Comparison of ENCODE assay signal across 22 cellular contexts in genomic region chr2:170292415-170292814, GRCh38.
"Had no signal": no experiment of that assay in that cellular context is flagged by ENCODE, and none has a peak within 500 bp of the region (broad histone marks: within the 10 kb centered on the region; RNA-seq: fewer than 3 reads in every experiment).

No MANE protein-coding gene starts in this region.

- H3K27me3 Mint-ChIP-seq: brain had no signal

- H2AFZ ChIP-seq: PC-9 had no signal

- FAIRE-seq: astrocyte had no signal

- H3K4me2 ChIP-seq: PC-9 had no signal

- H3K4me1 Mint-ChIP-seq: central memory CD8-positive, alpha-beta T cell; T-helper 17 cell had no signal

- H3K4me3 ChIP-seq: PC-9 had no signal

- H3K27ac ChIP-seq: PC-9 had no signal

- DNase-seq: activated CD4-positive, CD25-positive, alpha-beta regulatory T cell; activated CD8-positive, alpha-beta memory T cell treated with anti-CD3 and anti-CD28 coated beads, Interleukin-2, amount 50 U/mL, for 48 hours; activated CD8-positive, alpha-beta T cell treated with anti-CD3 and anti-CD28 coated beads, Interleukin-2, amount 10 ng/mL, durations not matched to agents 7 days and 5 days; activated effector memory CD4-positive, alpha-beta T cell treated with anti-CD3 and anti-CD28 coated beads, Interleukin-2, amount 50 U/mL, for 16 hours; activated naive CD4-positive, alpha-beta T cell treated with anti-CD3 and anti-CD28 coated beads for 36 hours; activated T-cell treated with anti-CD3 and anti-CD28 coated beads, Interleukin-2, amount 50 U/mL, for 1 hour; amygdala; MM.1S; NCI-H1105; NCI-H1436 treated with DMSO at 0.1 percent for 48 hours; NCI-H187; NCI-H2081; NCI-H446; NCI-H524; PC-9; SIG-M5; T-helper 17 cell; T-helper 9 cell had no signal

- ATAC-seq: activated CD8-positive, alpha-beta T cell treated with anti-CD3 and anti-CD28 coated beads, Interleukin-2, amount 10 ng/mL, durations not matched to agents 7 days and 5 days; T-helper 17 cell had no signal

- H3K4me3 Mint-ChIP-seq: activated CD8-positive, alpha-beta T cell treated with anti-CD3 and anti-CD28 coated beads, Interleukin-2, amount 10 ng/mL, durations not matched to agents 7 days and 5 days; activated naive CD4-positive, alpha-beta T cell treated with anti-CD3 and anti-CD28 coated beads for 36 hours; activated naive CD8-positive, alpha-beta T cell; brain; central memory CD8-positive, alpha-beta T cell; T-helper 17 cell had no signal

- H3K27ac Mint-ChIP-seq: activated CD8-positive, alpha-beta T cell treated with anti-CD3 and anti-CD28 coated beads, Interleukin-2, amount 10 ng/mL, durations not matched to agents 7 days and 5 days; activated naive CD4-positive, alpha-beta T cell treated with anti-CD3 and anti-CD28 coated beads for 36 hours; activated naive CD8-positive, alpha-beta T cell; brain; T-helper 17 cell had no signal
